In the genomic region with DNA sequence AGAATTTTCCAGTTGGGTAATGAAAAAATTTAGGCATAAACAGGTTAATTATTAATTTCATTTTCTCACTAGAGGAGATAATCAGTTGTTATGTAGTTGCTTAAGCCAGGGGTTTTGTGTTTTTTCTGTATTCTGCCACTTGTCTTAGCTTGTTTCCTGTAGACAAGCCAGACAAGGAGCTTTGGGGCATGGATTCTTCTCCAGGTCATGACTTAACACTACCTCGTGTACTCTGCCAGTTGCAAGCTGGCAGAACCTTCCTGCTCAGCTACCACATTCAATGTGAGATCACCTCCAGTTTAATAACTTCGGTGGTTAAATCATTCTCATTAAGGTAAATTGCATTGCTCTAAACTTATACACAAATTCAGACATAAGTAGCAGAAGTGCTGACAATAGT, we compare ENCODE assay signal across 8 cellular contexts. TPM values are rescaled to one million over a fixed set of nuclear protein-coding genes. Genes with fewer than 3 reads are reported as not detected.
DNase-seq lines count a peak whose midpoint lies in the region; ATAC-seq, FAIRE-seq and TF ChIP-seq lines count a peak whose summit lies in the region.

No MANE protein-coding gene starts in this region.

- H3K27me3 Mint-ChIP-seq in CD4-positive, alpha-beta memory T cell = no peaks in the 10 kb centered on the region
- no peaks in the 10 kb centered on the region for H3K27me3 Mint-ChIP-seq in nephron (ENCODE audit: low read depth)

- peak overlapping the region; percentile 88 for H3K4me2 ChIP-seq in Loucy (ENCODE audit: low read depth, low read length, poor library complexity, severe bottlenecking)

- H3F3A ChIP-seq in Loucy (ENCODE audit: low read depth) = peaks cover 3% of the 10 kb centered on the region; the same call in 1 of the 2 replicates

- peaks cover 0 to 3% (median 0%) of the 10 kb centered on the region in 8 donors for H3K9me3 Mint-ChIP-seq in CD4-positive, alpha-beta memory T cell
- no peaks in the 10 kb centered on the region for H3K9me3 Mint-ChIP-seq in nephron

- TF ChIP-seq CTCF in Loucy (conservative IDR thresholded peaks at IDR 0.05; ENCODE audit: low read length) (no peak), bronchial epithelial cell (IDR thresholded peaks at IDR 0.05; ENCODE audit: insufficient read depth, low read length, severe bottlenecking) (no peak), nephron (IDR thresholded peaks at IDR 0.05; ENCODE audit: unreplicated experiment in 3 of 3) (no peak)

- intact Hi-C loops in CD4-positive, alpha-beta memory T cell (cut with micrococcal nuclease) = loop anchor here (1.0 kb wide), 1 partner anchor 25 kb away; no protein-coding TSS in a partner anchor

- no peaks in the 10 kb centered on the region for H3K27me3 ChIP-seq in CD4-positive, alpha-beta memory T cell (ENCODE audit: insufficient read depth, low read length)
- H3K27me3 ChIP-seq in Loucy (ENCODE audit: insufficient read depth, low read length, poor library complexity, severe bottlenecking) (no peaks in the 10 kb centered on the region), bronchial epithelial cell (ENCODE audit: control insufficient read depth, insufficient read depth, low read length) (no peaks in the 10 kb centered on the region)

- peak overlapping the region; percentile 91 for H3K9ac ChIP-seq in Loucy (ENCODE audit: low read depth, low read length, poor library complexity, severe bottlenecking)

- no peak for DNase-seq in CD4-positive, alpha-beta memory T cell
- DNase-seq in bronchial epithelial cell (ENCODE audit: low read depth) (peak; percentile 69), COLO829 (ENCODE audit: low spot score) (no peak)

- peak overlapping the region; percentile 64 for H3K27ac ChIP-seq in CD4-positive, alpha-beta memory T cell (ENCODE audit: low read depth, low read length)

- no peak overlapping the region for H2AFZ ChIP-seq in Loucy (ENCODE audit: low read length)

- FAIRE-seq in bronchial epithelial cell (lab: Jason Lieb, UNC) = no peak

- H3K4me1 Mint-ChIP-seq in CD4-positive, alpha-beta memory T cell = peaks cover 27 to 57% (median 42%) of the 10 kb centered on the region in 4 donors
- H3K4me1 Mint-ChIP-seq in nephron = peaks cover 19% of the 10 kb centered on the region

- no peaks in the 10 kb centered on the region for H3K9me2 ChIP-seq in Loucy (replicated peaks; ENCODE audit: low read depth, low read length)

- CTCF ChIA-PET in CD4-positive, alpha-beta memory T cell (lab: Charles Lee; ENCODE audit: partially characterized antibody) = interaction anchor here (0.8 to 9.9 kb wide), 15 partner anchors 11 to 177 kb away, joined by 3 to 150 read pairs (median 7); partner anchors contain the start of gene MYO1G

- H3K36me3 Mint-ChIP-seq in CD4-positive, alpha-beta memory T cell = peaks cover 5 to 15% of the 10 kb centered on the region in 2 donors
- H3K36me3 Mint-ChIP-seq in nephron (ENCODE audit: low read depth) = peaks cover 9% of the 10 kb centered on the region

- no peaks in the 10 kb centered on the region for H3K9me3 ChIP-seq in CD4-positive, alpha-beta memory T cell (ENCODE audit: control insufficient read depth in 1 of 2, low read length in 2 of 2)
- no peaks in the 10 kb centered on the region for H3K9me3 ChIP-seq in Loucy (ENCODE audit: insufficient read depth, low read depth, low read length)

- POLR2A ChIA-PET in CD4-positive, alpha-beta memory T cell (lab: Charles Lee; ENCODE audit: partially characterized antibody) = interaction anchor here (0.6 to 20.2 kb wide), 27 partner anchors 10 to 428 kb away, joined by 3 to 479 read pairs (median 6); partner anchors contain the start of genes DDX56, MYO1G, PURB and TBRG4

- H3K36me3 ChIP-seq in CD4-positive, alpha-beta memory T cell (ENCODE audit: insufficient read depth, low read length) = no peaks in the 10 kb centered on the region
- H3K36me3 ChIP-seq in Loucy (ENCODE audit: insufficient read depth, low read length) (no peaks in the 10 kb centered on the region), bronchial epithelial cell (ENCODE audit: control insufficient read depth, insufficient read depth, low read length) (peaks cover 2% of the 10 kb centered on the region)

- peaks cover 85% of the 10 kb centered on the region for H3K79me2 ChIP-seq in Loucy (ENCODE audit: insufficient read depth, low read length)

- ATAC-seq in GM18858 (IDR thresholded peaks at IDR 0.05; ENCODE audit: unreplicated experiment) (no peak), GM19023 (IDR thresholded peaks at IDR 0.05; ENCODE audit: unreplicated experiment) (no peak), GM18517 (IDR thresholded peaks at IDR 0.05; ENCODE audit: unreplicated experiment) (no peak)

- H3K4me3 Mint-ChIP-seq in CD4-positive, alpha-beta memory T cell = peak overlapping the region in 7 of 8 donors; percentile 28 to 94 (median 91)
- peak overlapping the region; percentile 56 to 90 (median 86) for H3K4me3 Mint-ChIP-seq in nephron

- H3K4me3 ChIP-seq in CD4-positive, alpha-beta memory T cell (ENCODE audit: low read length in 2 of 2) = no peak overlapping the region
- peak overlapping the region; percentile 89 for H3K4me3 ChIP-seq in Loucy (ENCODE audit: low read length, poor library complexity, severe bottlenecking)
- H3K4me3 ChIP-seq in bronchial epithelial cell (ENCODE audit: low read depth, low read length) = no peak overlapping the region

- peaks cover 58% of the 10 kb centered on the region for H3K4me1 ChIP-seq in CD4-positive, alpha-beta memory T cell (ENCODE audit: insufficient read depth, low read length)
- peaks cover 65% of the 10 kb centered on the region for H3K4me1 ChIP-seq in Loucy (ENCODE audit: insufficient read depth, low read length, poor library complexity, severe bottlenecking)

- peaks cover 38% of the 10 kb centered on the region for H4K20me1 ChIP-seq in Loucy (ENCODE audit: insufficient read depth, low read length, poor library complexity, severe bottlenecking)

- H3K27ac Mint-ChIP-seq in CD4-positive, alpha-beta memory T cell = peak overlapping the region; percentile 31 to 96 (median 96)
- H3K27ac Mint-ChIP-seq in nephron = peak overlapping the region; percentile 48 to 85 (median 60)

RNA-seq across cellular contexts. Expression of gene CCM2, which starts 1.8 kb away (rescaled TPM):
- 100 to 1,000 TPM; 192 to 200 TPM for total RNA-seq in CD4-positive, alpha-beta memory T cell
- polyA plus RNA-seq in CD4-positive, alpha-beta memory T cell = 10 to 100 TPM; 82.1 to 91.9 TPM
- 45.0 and 49.9 TPM in 2 replicates for total RNA-seq in bronchial epithelial cell

RNA-seq across cellular contexts. Expression of gene MYO1G, which starts 23.0 kb away (rescaled TPM):
- total RNA-seq in CD4-positive, alpha-beta memory T cell = 10 to 100 TPM; 92.9 to 94.2 TPM
- polyA plus RNA-seq in CD4-positive, alpha-beta memory T cell = 100 to 1,000 TPM; 143 to 168 TPM
- total RNA-seq in bronchial epithelial cell = 0.13 and 0.26 TPM in 2 replicates

Comparison
In these comparisons a context has a peak if more than half of its experiments do, and no peak if none do; other contexts are left out.
1. RNA of gene MYO1G, which starts 23.0 kb away (total RNA-seq): 92.9 to 94.2 TPM in CD4-positive, alpha-beta memory T cell; 0.13 to 0.26 TPM in bronchial epithelial cell; every median in the first group is over 10 times any median in the second.